Comparison of ENCODE assay signal across 10 cellular contexts in the genomic region with DNA sequence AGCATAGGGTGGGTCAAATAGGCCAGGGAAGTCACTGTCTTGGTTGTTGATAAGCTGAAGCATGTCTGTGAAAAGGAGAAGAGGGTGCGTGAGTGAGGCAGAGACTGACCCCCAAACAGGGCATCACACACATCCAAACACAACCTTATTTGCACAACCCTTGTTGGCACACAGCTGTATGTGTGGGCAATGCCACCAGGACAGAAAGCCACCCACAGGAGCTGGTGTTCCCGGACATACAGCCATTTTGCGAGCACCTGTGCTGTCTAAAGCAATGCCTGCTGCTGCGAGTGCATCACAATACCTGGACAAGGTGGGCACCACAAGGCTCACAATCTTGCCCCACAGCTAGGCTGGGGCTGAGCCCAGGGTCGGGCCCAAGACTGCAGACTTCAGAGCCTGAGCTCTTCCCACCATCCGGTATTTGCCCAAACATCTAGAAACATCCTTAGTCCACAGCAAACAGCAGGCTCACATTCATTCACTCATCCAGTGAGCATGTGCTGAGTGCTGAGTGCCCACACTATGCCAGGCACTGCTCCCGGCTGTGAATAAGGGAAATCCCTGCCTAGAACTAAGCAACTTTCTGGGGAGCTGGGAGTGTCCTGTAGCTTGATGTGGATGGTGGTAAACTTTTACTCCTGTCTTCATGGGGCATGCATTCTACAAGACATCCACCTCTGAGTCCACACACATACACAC. TPM values are rescaled to one million over a fixed set of nuclear protein-coding genes. Genes with fewer than 3 reads are reported as not detected.
DNase-seq lines count a peak whose midpoint lies in the region; ATAC-seq and TF ChIP-seq lines count a peak whose summit lies in the region.
"Had no signal": no experiment of that assay in that cellular context is flagged by ENCODE, and none has a peak within 500 bp of the region (broad histone marks: within the 10 kb centered on the region; RNA-seq: fewer than 3 reads in every experiment).

No MANE protein-coding gene starts in this region.

- H3K4me3 ChIP-seq in right atrium auricular region = peak overlapping the region in 1 of 2 donors; percentile 3

- intact Hi-C loops in activated T-helper 1 cell treated with anti-CD3 and anti-CD28 coated beads, Interleukin-12 subunit alpha, Interleukin-12 subunit beta, Interleukin-2, Interleukin-4 antibody, amounts not matched to agents 30 ng/mL and 10 ng/mL and 1 ng/mL, durations not matched to agents 14 hours and 24 hours and 36 hours (cut with micrococcal nuclease) = loop anchor here (5.0 kb wide), 2 partner anchors 38 to 362 kb away; a partner anchor contains a TSS

- H3K36me3 Mint-ChIP-seq in activated CD8-positive, alpha-beta memory T cell treated with anti-CD3 and anti-CD28 coated beads, Interleukin-2, amount 10 ng/mL, durations not matched to agents 7 days and 5 days = peaks cover 34% of the 10 kb centered on the region
- H3K36me3 Mint-ChIP-seq in activated T-helper 1 cell treated with anti-CD3 and anti-CD28 coated beads, Interleukin-12 subunit alpha, Interleukin-12 subunit beta, Interleukin-2, Interleukin-4 antibody, amounts not matched to agents 30 ng/mL and 10 ng/mL and 1 ng/mL, durations not matched to agents 14 hours and 24 hours and 36 hours (ENCODE audit: low read depth) = peaks cover 31% of the 10 kb centered on the region
- no peaks in the 10 kb centered on the region for H3K36me3 Mint-ChIP-seq in glutamatergic neuron (ENCODE audit: unreplicated experiment)

- no peak for ATAC-seq in activated CD8-positive, alpha-beta memory T cell treated with anti-CD3 and anti-CD28 coated beads, Interleukin-2, amount 10 ng/mL, durations not matched to agents 7 days and 5 days
- no peak for ATAC-seq in HG02588 (IDR thresholded peaks at IDR 0.05; ENCODE audit: unreplicated experiment)

- CTCF ChIA-PET in activated CD8-positive, alpha-beta memory T cell treated with anti-CD3 and anti-CD28 coated beads, Interleukin-2, amount 10 ng/mL, durations not matched to agents 7 days and 5 days (lab: Charles Lee) = interaction anchor here (0.8 to 4.8 kb wide), 11 partner anchors 9 to 98 kb away, joined by 3 to 47 read pairs (median 4); no protein-coding TSS in a partner anchor

- peaks cover 71% of the 10 kb centered on the region for H3K4me1 Mint-ChIP-seq in activated CD8-positive, alpha-beta memory T cell treated with anti-CD3 and anti-CD28 coated beads, Interleukin-2, amount 10 ng/mL, durations not matched to agents 7 days and 5 days
- H3K4me1 Mint-ChIP-seq in activated T-helper 1 cell treated with anti-CD3 and anti-CD28 coated beads, Interleukin-12 subunit alpha, Interleukin-12 subunit beta, Interleukin-2, Interleukin-4 antibody, amounts not matched to agents 30 ng/mL and 10 ng/mL and 1 ng/mL, durations not matched to agents 14 hours and 24 hours and 36 hours (ENCODE audit: low read depth) = peaks cover 70% of the 10 kb centered on the region
- peaks cover 43% of the 10 kb centered on the region for H3K4me1 Mint-ChIP-seq in glutamatergic neuron (ENCODE audit: low read depth, unreplicated experiment)

- no peaks in the 10 kb centered on the region for H3K9me3 Mint-ChIP-seq in activated CD8-positive, alpha-beta memory T cell treated with anti-CD3 and anti-CD28 coated beads, Interleukin-2, amount 10 ng/mL, durations not matched to agents 7 days and 5 days (ENCODE audit: low read depth)
- no peaks in the 10 kb centered on the region for H3K9me3 Mint-ChIP-seq in activated T-helper 1 cell treated with anti-CD3 and anti-CD28 coated beads, Interleukin-12 subunit alpha, Interleukin-12 subunit beta, Interleukin-2, Interleukin-4 antibody, amounts not matched to agents 30 ng/mL and 10 ng/mL and 1 ng/mL, durations not matched to agents 14 hours and 24 hours and 36 hours
- H3K9me3 Mint-ChIP-seq in glutamatergic neuron (ENCODE audit: unreplicated experiment) = peaks cover 24% of the 10 kb centered on the region
- H3K9me3 Mint-ChIP-seq: naive B cell had no signal

- H3K36me3 ChIP-seq in right atrium auricular region = peaks cover 32% of the 10 kb centered on the region

- no peak for DNase-seq in activated CD8-positive, alpha-beta memory T cell treated with anti-CD3 and anti-CD28 coated beads, Interleukin-2, amount 10 ng/mL, durations not matched to agents 7 days and 5 days
- no peak for DNase-seq in activated CD8-positive, alpha-beta memory T cell treated with anti-CD3 and anti-CD28 coated beads, Interleukin-2, amount 50 U/mL, for 48 hours
- no peak for DNase-seq in activated T-helper 1 cell treated with anti-CD3 and anti-CD28 coated beads, Interleukin-12 subunit alpha, Interleukin-12 subunit beta, Interleukin-2, Interleukin-4 antibody, amounts not matched to agents 30 ng/mL and 10 ng/mL and 1 ng/mL, durations not matched to agents 14 hours and 24 hours and 36 hours (ENCODE audit: low spot score)
- DNase-seq in glutamatergic neuron (no peak), right atrium auricular region (ENCODE audit: low spot score) (no peak), NCI-H1694 (lab: John Stamatoyannopoulos, UW) (no peak)
- DNase-seq: naive B cell, NCI-H446 treated with DMSO at 0.1 percent for 48 hours had no signal

- H3K4me3 Mint-ChIP-seq in activated CD8-positive, alpha-beta memory T cell treated with anti-CD3 and anti-CD28 coated beads, Interleukin-2, amount 10 ng/mL, durations not matched to agents 7 days and 5 days = peak overlapping the region; percentile 36
- H3K4me3 Mint-ChIP-seq in activated T-helper 1 cell treated with anti-CD3 and anti-CD28 coated beads, Interleukin-12 subunit alpha, Interleukin-12 subunit beta, Interleukin-2, Interleukin-4 antibody, amounts not matched to agents 30 ng/mL and 10 ng/mL and 1 ng/mL, durations not matched to agents 14 hours and 24 hours and 36 hours = peak overlapping the region; percentile 80
- peak overlapping the region; percentile 88 for H3K4me3 Mint-ChIP-seq in glutamatergic neuron (ENCODE audit: unreplicated experiment)

- H3K4me1 ChIP-seq in right atrium auricular region = peaks cover 0 to 74% of the 10 kb centered on the region in 2 donors

- no peaks in the 10 kb centered on the region for H3K9me3 ChIP-seq in right atrium auricular region

- TF ChIP-seq CTCF in glutamatergic neuron (IDR thresholded peaks at IDR 0.05; ENCODE audit: partially characterized antibody, unreplicated experiment) (no peak), right atrium auricular region (IDR thresholded peaks at IDR 0.05) (no peak)

- H3K27me3 Mint-ChIP-seq in activated CD8-positive, alpha-beta memory T cell treated with anti-CD3 and anti-CD28 coated beads, Interleukin-2, amount 10 ng/mL, durations not matched to agents 7 days and 5 days = no peaks in the 10 kb centered on the region
- H3K27me3 Mint-ChIP-seq in activated T-helper 1 cell treated with anti-CD3 and anti-CD28 coated beads, Interleukin-12 subunit alpha, Interleukin-12 subunit beta, Interleukin-2, Interleukin-4 antibody, amounts not matched to agents 30 ng/mL and 10 ng/mL and 1 ng/mL, durations not matched to agents 14 hours and 24 hours and 36 hours (ENCODE audit: insufficient read depth) = no peaks in the 10 kb centered on the region
- H3K27me3 Mint-ChIP-seq in glutamatergic neuron (ENCODE audit: unreplicated experiment) = peaks cover 16% of the 10 kb centered on the region

- peak overlapping the region; percentile 71 for H3K27ac Mint-ChIP-seq in activated CD8-positive, alpha-beta memory T cell treated with anti-CD3 and anti-CD28 coated beads, Interleukin-2, amount 10 ng/mL, durations not matched to agents 7 days and 5 days
- peak overlapping the region; percentile 70 for H3K27ac Mint-ChIP-seq in activated T-helper 1 cell treated with anti-CD3 and anti-CD28 coated beads, Interleukin-12 subunit alpha, Interleukin-12 subunit beta, Interleukin-2, Interleukin-4 antibody, amounts not matched to agents 30 ng/mL and 10 ng/mL and 1 ng/mL, durations not matched to agents 14 hours and 24 hours and 36 hours
- H3K27ac Mint-ChIP-seq in glutamatergic neuron (ENCODE audit: unreplicated experiment) = peak overlapping the region; percentile 77

- H3K27me3 ChIP-seq in right atrium auricular region = no peaks in the 10 kb centered on the region

- H3K27ac ChIP-seq in temporal lobe (ENCODE audit: low read depth, low read length) = peak overlapping the region; percentile 94
- H3K27ac ChIP-seq in right atrium auricular region = no peak overlapping the region

RNA-seq across cellular contexts. Expression of a gene that starts 16.2 kb away (rescaled TPM):
- total RNA-seq in activated CD8-positive, alpha-beta memory T cell treated with anti-CD3 and anti-CD28 coated beads, Interleukin-2, amount 10 ng/mL, durations not matched to agents 7 days and 5 days = 100 to 1,000 TPM in 1 of 2 experiments, 10 to 100 TPM in 1; 90.6 to 184 TPM
- 167 and 172 TPM in 2 replicates for total RNA-seq in activated T-helper 1 cell treated with anti-CD3 and anti-CD28 coated beads, Interleukin-12 subunit alpha, Interleukin-12 subunit beta, Interleukin-2, Interleukin-4 antibody, amounts not matched to agents 30 ng/mL and 10 ng/mL and 1 ng/mL, durations not matched to agents 14 hours and 24 hours and 36 hours
- 365 TPM for total RNA-seq in glutamatergic neuron (ENCODE audit: unreplicated experiment)
- 13.3 TPM for total RNA-seq in temporal lobe
- 10 to 100 TPM; 17.0 to 29.8 TPM for total RNA-seq in right atrium auricular region

Comparison
In these comparisons a context has a peak if more than half of its experiments do, and no peak if none do; other contexts are left out.
1. H3K4me3 Mint-ChIP-seq: peak in every context shown above with its lines; median percentile 88 in glutamatergic neuron; 80 in activated T-helper 1 cell treated with anti-CD3 and anti-CD28 coated beads, Interleukin-12 subunit alpha, Interleukin-12 subunit beta, Interleukin-2, Interleukin-4 antibody, amounts not matched to agents 30 ng/mL and 10 ng/mL and 1 ng/mL, durations not matched to agents 14 hours and 24 hours and 36 hours; 36 in activated CD8-positive, alpha-beta memory T cell treated with anti-CD3 and anti-CD28 coated beads, Interleukin-2, amount 10 ng/mL, durations not matched to agents 7 days and 5 days.